20 cellular contexts compared by ENCODE assay signal in the genomic region with DNA sequence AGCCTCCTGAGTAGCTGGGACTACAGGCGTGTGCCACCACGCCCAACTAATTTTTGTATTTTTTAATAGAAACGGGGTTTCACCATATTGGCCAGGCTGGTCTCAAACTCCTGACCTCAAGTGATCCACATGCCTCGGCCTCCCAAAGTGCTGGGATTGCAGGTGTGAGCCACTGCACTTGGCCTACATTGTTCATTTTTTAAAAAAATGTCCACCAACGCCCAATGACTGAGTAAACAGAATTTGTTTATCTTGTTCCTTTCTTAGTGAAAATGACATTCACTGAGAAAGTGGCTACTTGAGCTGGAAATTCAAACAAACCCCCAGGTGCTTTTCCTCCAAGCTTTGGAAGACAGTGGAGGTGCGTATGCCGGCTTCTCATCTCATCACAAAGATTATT. TPM values are rescaled to one million over a fixed set of nuclear protein-coding genes. Genes with fewer than 3 reads are reported as not detected.
"Had no signal": no experiment of that assay in that cellular context is flagged by ENCODE, and none has a peak within 500 bp of the region (broad histone marks: within the 10 kb centered on the region; RNA-seq: fewer than 3 reads in every experiment).

No MANE protein-coding gene starts in this region.

RNA-seq across cellular contexts. Expression of a gene that starts 13.2 kb away (rescaled TPM):
- total RNA-seq: kidney; left colon; left ventricle myocardium inferior; lower leg skin; lung microvascular endothelial cell; mucosa of descending colon; myocyte; naive thymus-derived CD4-positive, alpha-beta T cell; natural killer cell treated with Interleukin-12 subunit alpha and Interleukin-12 subunit beta and Interleukin-15 and Interleukin-18, amount 100 ng/mL, for 72 hours; omental fat pad; progenitor cell of endocrine pancreas; pulmonary artery endothelial cell; renal cortical epithelial cell; right atrium auricular region; skeletal muscle tissue; smooth muscle cell; temporal lobe; tibial nerve; urinary bladder; vagina had no signal

RNA-seq across cellular contexts. Expression of a gene that starts 49.2 kb away (rescaled TPM):
- total RNA-seq: lung microvascular endothelial cell; myocyte; naive thymus-derived CD4-positive, alpha-beta T cell; natural killer cell treated with Interleukin-12 subunit alpha and Interleukin-12 subunit beta and Interleukin-15 and Interleukin-18, amount 100 ng/mL, for 72 hours; progenitor cell of endocrine pancreas; pulmonary artery endothelial cell; smooth muscle cell had no signal
